Comparison of ENCODE assay signal across 18 cellular contexts in the genomic region with DNA sequence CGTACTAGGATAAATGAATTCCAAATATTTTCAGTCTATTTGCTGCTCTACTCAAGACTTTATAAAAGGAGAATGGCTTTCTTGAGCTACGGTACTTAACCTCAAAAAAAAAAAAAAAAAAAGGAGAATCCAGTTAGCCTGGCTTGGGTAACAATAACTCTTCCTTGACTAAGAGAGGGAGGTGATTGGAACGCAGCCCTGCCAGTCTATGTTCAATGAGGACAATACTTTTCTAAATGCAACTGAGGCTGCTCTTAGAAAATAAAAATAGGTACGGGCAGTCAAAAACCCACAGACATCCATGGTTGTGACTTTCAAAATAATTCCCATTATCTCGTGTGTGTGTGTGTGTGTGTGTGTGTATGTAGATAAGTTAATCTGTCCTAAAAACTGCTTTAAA.
"Had no signal": no experiment of that assay in that cellular context is flagged by ENCODE, and none has a peak within 500 bp of the region (broad histone marks: within the 10 kb centered on the region; RNA-seq: fewer than 3 reads in every experiment).

No MANE protein-coding gene starts in this region.

- H3K9ac ChIP-seq: KMS-11 had no signal

- H3K27me3 ChIP-seq: Peyer's patch, SJSA1 had no signal

- H3K36me3 ChIP-seq: Peyer's patch, SJSA1 had no signal

- H3K36me3 Mint-ChIP-seq: IgD-negative memory B cell had no signal

- DNase-seq: Kasumi-1, MM.1S, NCI-H1436, NCI-H187, NCI-H2029, NCI-H2081 treated with DMSO at 0.1 percent for 48 hours, NCI-H2227 treated with DMSO at 0.1 percent for 48 hours, NCI-H526, Peyer's patch, Right ventricle myocardium superior, SIG-M5 had no signal

- H3K27ac Mint-ChIP-seq: IgD-negative memory B cell had no signal

- H3K27me3 Mint-ChIP-seq: IgD-negative memory B cell had no signal

- H2AFZ ChIP-seq: PC-9 had no signal

- H3K4me1 ChIP-seq: Peyer's patch, SJSA1 had no signal

- H3K4me3 ChIP-seq: K562, PC-9, Peyer's patch, SJSA1, SK-N-MC had no signal

- ATAC-seq: HepG2, K562 had no signal

- H3K4me3 Mint-ChIP-seq: IgD-negative memory B cell had no signal

- H3K9me3 ChIP-seq: Peyer's patch, SJSA1 had no signal

- H3K4me2 ChIP-seq: KMS-11, PC-9 had no signal

- FAIRE-seq: HepG2, K562 had no signal

- H3K27ac ChIP-seq: KMS-11, PC-9, Peyer's patch, SJSA1, SK-N-MC had no signal
